ENCODE assay signal across 21 cellular contexts in the genomic region with DNA sequence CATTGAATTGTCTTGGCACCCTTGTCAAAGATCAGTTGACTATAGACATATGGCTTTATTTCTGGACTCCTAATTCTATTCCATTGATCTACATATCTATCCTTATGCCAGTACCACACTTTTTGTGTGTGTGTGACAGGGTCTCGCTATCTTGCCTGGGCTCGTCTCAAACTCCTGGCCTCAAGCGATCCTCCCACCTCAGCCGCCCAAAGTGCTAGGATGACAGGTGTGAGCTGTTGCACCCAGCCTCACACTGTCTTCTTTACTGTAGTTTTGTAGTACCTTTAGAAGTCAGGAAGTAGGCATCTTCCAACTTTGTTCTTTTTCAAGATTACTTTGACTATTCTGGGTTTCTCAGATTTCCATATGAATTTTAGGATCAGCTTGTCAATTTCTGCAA.
"Had no signal": no experiment of that assay in that cellular context is flagged by ENCODE, and none has a peak within 500 bp of the region (broad histone marks: within the 10 kb centered on the region; RNA-seq: fewer than 3 reads in every experiment).

No MANE protein-coding gene starts in this region.

- H3K36me3 Mint-ChIP-seq: mesothelial cell of epicardium; naive B cell; natural killer cell treated with Interleukin-12 subunit alpha and Interleukin-12 subunit beta and Interleukin-15 and Interleukin-18, amount 100 ng/mL, for 72 hours; type B pancreatic cell had no signal

- H3K4me3 Mint-ChIP-seq: dendritic cell treated with granulocyte-macrophage colony-stimulating factor and Interleukin-4, amounts not matched to agents 40 ng/mL and 50 ng/mL, for 4 days; endodermal cell; mesothelial cell of epicardium; naive B cell; natural killer cell treated with Interleukin-12 subunit alpha and Interleukin-12 subunit beta and Interleukin-15 and Interleukin-18, amount 100 ng/mL, for 72 hours; neural crest cell; stimulated activated naive B cell treated with anti-CD40 and anti-IgM and Interleukin-4, amounts not matched to agents 10 μg/mL and 1 μg/mL and 100 μg/mL, for 72 hours; stimulated activated naive CD8-positive, alpha-beta T cell treated with anti-CD3 and anti-CD28 coated beads, Interleukin-15, amount 100 ng/mL, for 72 hours; type B pancreatic cell had no signal

- H3K9me3 ChIP-seq: gastrocnemius medialis, mucosa of descending colon, neutrophil, pancreas, thyroid gland had no signal

- H3K36me3 ChIP-seq: gastrocnemius medialis, neutrophil, pancreas, thyroid gland had no signal

- H3K27me3 Mint-ChIP-seq: dendritic cell treated with granulocyte-macrophage colony-stimulating factor and Interleukin-4, amounts not matched to agents 40 ng/mL and 50 ng/mL, for 4 days; naive B cell; natural killer cell treated with Interleukin-12 subunit alpha and Interleukin-12 subunit beta and Interleukin-15 and Interleukin-18, amount 100 ng/mL, for 72 hours; stimulated activated naive B cell treated with anti-CD40 and anti-IgM and Interleukin-4, amounts not matched to agents 10 μg/mL and 1 μg/mL and 100 μg/mL, for 72 hours; stimulated activated naive CD8-positive, alpha-beta T cell treated with anti-CD3 and anti-CD28 coated beads, Interleukin-15, amount 100 ng/mL, for 72 hours; type B pancreatic cell had no signal

- H3K9me3 Mint-ChIP-seq: dendritic cell treated with granulocyte-macrophage colony-stimulating factor and Interleukin-4, amounts not matched to agents 40 ng/mL and 50 ng/mL, for 4 days; endodermal cell; mesothelial cell of epicardium; naive B cell; natural killer cell treated with Interleukin-12 subunit alpha and Interleukin-12 subunit beta and Interleukin-15 and Interleukin-18, amount 100 ng/mL, for 72 hours; neural crest cell; stimulated activated naive B cell treated with anti-CD40 and anti-IgM and Interleukin-4, amounts not matched to agents 10 μg/mL and 1 μg/mL and 100 μg/mL, for 72 hours; stimulated activated naive CD8-positive, alpha-beta T cell treated with anti-CD3 and anti-CD28 coated beads, Interleukin-15, amount 100 ng/mL, for 72 hours; type B pancreatic cell had no signal

- DNase-seq: effector CD8-positive, alpha-beta T cell; endodermal cell; foreskin fibroblast; gastrocnemius medialis; kidney; mesenchymal stem cell; mucosa of descending colon; naive B cell; retina; stimulated activated CD4-positive, alpha-beta T cell treated with anti-CD3 and anti-CD28 coated beads, Interleukin-4, amount 100 ng/mL, for 4 hours; stimulated activated naive B cell treated with anti-CD40 and anti-IgM and Interleukin-4, amounts not matched to agents 10 μg/mL and 1 μg/mL and 100 μg/mL, for 72 hours; stimulated activated naive CD8-positive, alpha-beta T cell treated with anti-CD3 and anti-CD28 coated beads, Interleukin-15, amount 100 ng/mL, for 72 hours; thyroid gland had no signal

- H3K4me1 ChIP-seq: gastrocnemius medialis, pancreas, thyroid gland had no signal

- H3K27me3 ChIP-seq: gastrocnemius medialis, neutrophil, pancreas, thyroid gland had no signal

- H3K27ac Mint-ChIP-seq: dendritic cell treated with granulocyte-macrophage colony-stimulating factor and Interleukin-4, amounts not matched to agents 40 ng/mL and 50 ng/mL, for 4 days; endodermal cell; mesothelial cell of epicardium; naive B cell; natural killer cell treated with Interleukin-12 subunit alpha and Interleukin-12 subunit beta and Interleukin-15 and Interleukin-18, amount 100 ng/mL, for 72 hours; stimulated activated naive B cell treated with anti-CD40 and anti-IgM and Interleukin-4, amounts not matched to agents 10 μg/mL and 1 μg/mL and 100 μg/mL, for 72 hours; stimulated activated naive CD8-positive, alpha-beta T cell treated with anti-CD3 and anti-CD28 coated beads, Interleukin-15, amount 100 ng/mL, for 72 hours; type B pancreatic cell had no signal

- H3K4me1 Mint-ChIP-seq: mesothelial cell of epicardium; naive B cell; neural crest cell; stimulated activated naive B cell treated with anti-CD40 and anti-IgM and Interleukin-4, amounts not matched to agents 10 μg/mL and 1 μg/mL and 100 μg/mL, for 72 hours; stimulated activated naive CD8-positive, alpha-beta T cell treated with anti-CD3 and anti-CD28 coated beads, Interleukin-15, amount 100 ng/mL, for 72 hours had no signal

- H3K27ac ChIP-seq: epithelial cell of prostate, gastrocnemius medialis, neutrophil, pancreas, thyroid gland had no signal

- H3K4me3 ChIP-seq: gastrocnemius medialis, mucosa of descending colon, pancreas, thyroid gland had no signal
